17 cellular contexts compared by ENCODE assay signal in the genomic region with DNA sequence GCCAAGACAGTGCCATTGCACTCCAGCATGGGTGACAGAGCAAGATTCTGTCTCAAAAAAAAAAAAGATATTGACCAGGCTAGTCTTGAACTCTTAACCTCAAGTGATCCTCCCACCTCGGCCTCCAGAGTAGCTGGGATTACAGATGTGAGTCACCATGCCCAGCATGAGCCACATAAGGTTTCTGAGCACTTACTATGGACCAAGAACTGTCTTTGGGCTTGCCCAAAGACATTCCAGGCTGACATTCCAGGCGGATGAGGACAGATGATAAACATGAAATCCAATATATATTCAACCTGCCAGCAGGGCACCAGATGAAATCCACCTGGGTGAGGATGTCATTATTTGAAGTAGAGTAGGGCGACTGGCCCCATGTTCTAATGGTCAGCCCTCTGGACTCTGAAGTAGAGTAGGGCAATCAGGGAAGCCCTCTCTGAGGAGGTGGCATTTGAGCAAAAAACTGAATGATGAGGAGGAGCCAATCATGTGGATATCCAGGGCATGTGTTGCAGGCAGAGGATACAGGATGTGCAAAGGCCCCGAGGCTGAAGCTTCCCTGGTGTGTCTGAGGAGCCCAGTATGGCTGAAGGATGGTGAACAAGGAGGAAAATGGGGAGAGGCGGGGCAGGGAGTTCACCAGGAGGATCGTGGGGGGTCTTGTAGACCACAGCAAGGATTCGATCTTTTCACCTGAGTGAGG. TPM values are rescaled to one million over a fixed set of nuclear protein-coding genes. Genes with fewer than 3 reads are reported as not detected.
DNase-seq lines count a peak whose midpoint lies in the region; ATAC-seq and TF ChIP-seq lines count a peak whose summit lies in the region.
"Had no signal": no experiment of that assay in that cellular context is flagged by ENCODE, and none has a peak within 500 bp of the region (broad histone marks: within the 10 kb centered on the region; RNA-seq: fewer than 3 reads in every experiment).

No MANE protein-coding gene starts in this region.

- in situ Hi-C loops in GM13977 (cut with MboI; ENCODE audit: low pct_unique_long_range_greater_than_20kb, low sequenced_read_pairs, unreplicated experiment), result no loop called here

- CTCF ChIA-PET in PC-3 (lab: Charles Lee), result interaction anchor here (0.6 kb wide), 1 partner anchor 351 kb away, joined by 8 read pairs; no protein-coding TSS in a partner anchor

- H3K9me3 ChIP-seq in PC-3 (ENCODE audit: low read length) (no peaks in the 10 kb centered on the region), sigmoid colon (no peaks in the 10 kb centered on the region), prostate gland (no peaks in the 10 kb centered on the region)
- H3K9me3 ChIP-seq: adrenal gland, stomach had no signal

- no peak overlapping the region for H3K23ac ChIP-seq in mesendoderm (ENCODE audit: low read length)

- no peak overlapping the region for H3K18ac ChIP-seq in mesendoderm (ENCODE audit: low read length)

- H3K9me2 ChIP-seq in PC-3 (replicated peaks; ENCODE audit: low read length), result no peaks in the 10 kb centered on the region

- H3K4me3 ChIP-seq in PC-3 (ENCODE audit: low read length) (no peak overlapping the region), choroid plexus epithelial cell (ENCODE audit: low read depth, low read length) (no peak overlapping the region), mesendoderm (ENCODE audit: low read length) (no peak overlapping the region), sigmoid colon (no peak overlapping the region), prostate gland (no peak overlapping the region)
- H3K4me3 ChIP-seq: adrenal gland, stomach had no signal

- peak; percentile 55; the same call in 1 of the 2 replicates for ATAC-seq in PC-3
- ATAC-seq: activated CD4-positive, alpha-beta T cell treated with anti-CD3 and anti-CD28 coated beads for 36 hours; left colon; naive thymus-derived CD8-positive, alpha-beta T cell had no signal

- no peaks in the 10 kb centered on the region for H3K79me1 ChIP-seq in mesendoderm (ENCODE audit: low read length)

- no peak overlapping the region for H3K27ac ChIP-seq in PC-3 (ENCODE audit: low read length)
- H3K27ac ChIP-seq in mesendoderm (ENCODE audit: low read depth, low read length), result no peak overlapping the region
- no peak overlapping the region for H3K27ac ChIP-seq in sigmoid colon
- no peak overlapping the region for H3K27ac ChIP-seq in prostate gland
- H3K27ac ChIP-seq: adrenal gland, stomach had no signal

- no peaks in the 10 kb centered on the region for H3K79me2 ChIP-seq in PC-3 (ENCODE audit: low read length)
- no peaks in the 10 kb centered on the region for H3K79me2 ChIP-seq in mesendoderm (ENCODE audit: control insufficient read depth, insufficient read depth, low read length)

- TF ChIP-seq CTCF in GM13977 (IDR thresholded peaks at IDR 0.05; ENCODE audit: extremely low read depth, insufficient read depth, missing control alignments) (no peak), PC-3 (conservative IDR thresholded peaks at IDR 0.05; ENCODE audit: low read depth, low read length) (no peak), choroid plexus epithelial cell (conservative IDR thresholded peaks at IDR 0.05; ENCODE audit: low read depth, low read length) (no peak), sigmoid colon (IDR thresholded peaks at IDR 0.05) (no peak), endothelial cell (IDR thresholded peaks at IDR 0.05; ENCODE audit: unreplicated experiment) (no peak), prostate gland (IDR thresholded peaks at IDR 0.05) (no peak)

- H2BK15ac ChIP-seq in mesendoderm (replicated peaks; ENCODE audit: low read depth), result no peak overlapping the region

- H3K4me1 ChIP-seq in PC-3 (ENCODE audit: insufficient read depth, low read length), result no peaks in the 10 kb centered on the region
- no peaks in the 10 kb centered on the region for H3K4me1 ChIP-seq in mesendoderm (ENCODE audit: control insufficient read depth, low read depth, low read length)
- H3K4me1 ChIP-seq in sigmoid colon, result no peaks in the 10 kb centered on the region
- no peaks in the 10 kb centered on the region for H3K4me1 ChIP-seq in prostate gland (replicated peaks)
- H3K4me1 ChIP-seq: adrenal gland, stomach had no signal

- no peak overlapping the region for H2AFZ ChIP-seq in PC-3 (ENCODE audit: low read length)

- no peak overlapping the region for H3K56ac ChIP-seq in mesendoderm (ENCODE audit: low read length)

- H3K27me3 Mint-ChIP-seq in endothelial cell (ENCODE audit: unreplicated experiment), result peaks cover 7% of the 10 kb centered on the region
- H3K27me3 Mint-ChIP-seq: activated CD4-positive, alpha-beta T cell treated with anti-CD3 and anti-CD28 coated beads for 36 hours; naive thymus-derived CD8-positive, alpha-beta T cell had no signal

- H3K36me3 ChIP-seq in PC-3 (ENCODE audit: low read depth, low read length) (no peaks in the 10 kb centered on the region), mesendoderm (ENCODE audit: control insufficient read depth, insufficient read depth, low read length) (no peaks in the 10 kb centered on the region), sigmoid colon (no peaks in the 10 kb centered on the region), prostate gland (no peaks in the 10 kb centered on the region)
- H3K36me3 ChIP-seq: adrenal gland, stomach had no signal

- intact Hi-C loops in PC-3 (cut with micrococcal nuclease) (no loop called here), sigmoid colon (cut with DNase I) (no loop called here), prostate gland (cut with DNase I) (no loop called here)

- TF ChIP-seq POLR2A in sigmoid colon (IDR thresholded peaks at IDR 0.05) (no peak), prostate gland (IDR thresholded peaks at IDR 0.05) (no peak)

- H4K5ac ChIP-seq in mesendoderm (ENCODE audit: low read length), result no peak overlapping the region

- H2BK5ac ChIP-seq in mesendoderm (ENCODE audit: low read length), result no peak overlapping the region

- H3K4me3 Mint-ChIP-seq in endothelial cell (ENCODE audit: unreplicated experiment), result no peak overlapping the region
- H3K4me3 Mint-ChIP-seq: activated CD4-positive, alpha-beta T cell treated with anti-CD3 and anti-CD28 coated beads for 36 hours; naive thymus-derived CD8-positive, alpha-beta T cell; T-helper 1 cell treated with Interleukin-12 subunit alpha and Interleukin-12 subunit beta and Interleukin-4 antibody, amounts not matched to agents 30 μg/mL and 1 μg/mL, for 36 hours had no signal

- H3K9ac ChIP-seq in PC-3 (ENCODE audit: low read length) (no peak overlapping the region), mesendoderm (ENCODE audit: low read length) (no peak overlapping the region)

- WGBS in mesendoderm (ENCODE audit: extremely low coverage, insufficient coverage, low lambda C conversion rate), result no CpG with 5 or more reads among the region's 7 CpGs
- WGBS in sigmoid colon, 2 donors, result 78 to 87% methylated on average over 7 of the region's 7 CpGs
- WGBS in prostate gland, result 71% methylated on average over 7 of the region's 7 CpGs

- H3F3A ChIP-seq in PC-3 (ENCODE audit: low read length, unreplicated experiment), result no peaks in the 10 kb centered on the region

- H4K8ac ChIP-seq in mesendoderm (ENCODE audit: low read depth, low read length), result no peak overlapping the region

- peak; percentile 0 for DNase-seq in GM13977 (ENCODE audit: low spot score)
- peak; percentile 74 for DNase-seq in PC-3
- peak; percentile 70 for DNase-seq in choroid plexus epithelial cell (ENCODE audit: low read depth)
- peak; percentile 79 for DNase-seq in mesendoderm
- no peak for DNase-seq in sigmoid colon
- no peak for DNase-seq in islet precursor cell
- no peak for DNase-seq in endothelial cell (ENCODE audit: low spot score)
- no peak for DNase-seq in prostate gland (ENCODE audit: low spot score)
- DNase-seq: activated CD4-positive, alpha-beta T cell treated with anti-CD3 and anti-CD28 coated beads for 36 hours; activated T-cell treated with anti-CD3 and anti-CD28 coated beads, Interleukin-2, amount 50 U/mL, for 1 hour; adrenal gland; left colon; NCI-H1105 treated with DMSO at 0.1 percent for 48 hours; stomach had no signal

- no peak overlapping the region for H2AK5ac ChIP-seq in mesendoderm (ENCODE audit: low read length)

- H3K4ac ChIP-seq in mesendoderm (ENCODE audit: low read depth, low read length), result no peak overlapping the region

- H2BK120ac ChIP-seq in mesendoderm (ENCODE audit: low read depth, low read length), result no peak overlapping the region

- H4K20me1 ChIP-seq in PC-3 (ENCODE audit: low read length), result no peaks in the 10 kb centered on the region

- H3K4me1 Mint-ChIP-seq in endothelial cell (ENCODE audit: unreplicated experiment), result no peaks in the 10 kb centered on the region

- H3K27me3 ChIP-seq in PC-3 (ENCODE audit: low read length), result no peaks in the 10 kb centered on the region
- no peaks in the 10 kb centered on the region for H3K27me3 ChIP-seq in mesendoderm (ENCODE audit: insufficient read depth, low read length, poor library complexity)
- peaks cover 0 to 19% (median 0%) of the 10 kb centered on the region in 3 donors for H3K27me3 ChIP-seq in sigmoid colon
- H3K27me3 ChIP-seq in prostate gland (replicated peaks; ENCODE audit: insufficient read depth), result peaks cover 2% of the 10 kb centered on the region
- H3K27me3 ChIP-seq: adrenal gland had no signal

- no peaks in the 10 kb centered on the region for H3K9me3 Mint-ChIP-seq in endothelial cell (ENCODE audit: unreplicated experiment)
- H3K9me3 Mint-ChIP-seq: T-helper 1 cell treated with Interleukin-12 subunit alpha and Interleukin-12 subunit beta and Interleukin-4 antibody, amounts not matched to agents 30 μg/mL and 1 μg/mL, for 36 hours had no signal

- H3K4me2 ChIP-seq in PC-3 (ENCODE audit: low read length) (no peak overlapping the region), mesendoderm (ENCODE audit: low read length) (no peak overlapping the region)

- POLR2A ChIA-PET in PC-3 (lab: Charles Lee; ENCODE audit: unreplicated experiment), result no interaction called here

- peaks cover 5% of the 10 kb centered on the region for H3K36me3 Mint-ChIP-seq in endothelial cell (ENCODE audit: low read depth, unreplicated experiment)
- H3K36me3 Mint-ChIP-seq: naive thymus-derived CD8-positive, alpha-beta T cell had no signal

- no TSS peak for BruUV-seq in PC-3 (replicated peaks; lab: Mats Ljungman, UMichigan)

- no peak overlapping the region for H3K27ac Mint-ChIP-seq in endothelial cell (ENCODE audit: unreplicated experiment)
- H3K27ac Mint-ChIP-seq: activated CD4-positive, alpha-beta T cell treated with anti-CD3 and anti-CD28 coated beads for 36 hours; T-helper 1 cell treated with Interleukin-12 subunit alpha and Interleukin-12 subunit beta and Interleukin-4 antibody, amounts not matched to agents 30 μg/mL and 1 μg/mL, for 36 hours had no signal

- no peak for TF ChIP-seq EP300 in sigmoid colon (IDR thresholded peaks at IDR 0.05)

RNA-seq across cellular contexts. Expression of a gene that starts 4.0 kb away (rescaled TPM):
- total RNA-seq in PC-3 (2014; rRNA removed) (0.07 and 0.63 TPM in 2 replicates), sigmoid colon (1 to 10 TPM in 2 of 4 donors, under 1 TPM in 1, not detected in 1; 0.99 to 2.1 (median 2.0) TPM), endothelial cell (ENCODE audit: unreplicated experiment) (not detected), prostate gland (1 to 10 TPM in 1 of 2 donors, under 1 TPM in 1; 0.91 to 6.4 TPM)
- not detected for polyA plus RNA-seq in mesendoderm (2013, experiment 1 of 2)
- 0.03 TPM for polyA plus RNA-seq in mesendoderm (2013, experiment 2 of 2)
- 1 to 10 TPM in 2 of 3 donors, under 1 TPM in 1; 0.92 to 3.3 (median 1.2) TPM for polyA plus RNA-seq in sigmoid colon
- total RNA-seq: glomerular endothelial cell had no signal

RNA-seq across cellular contexts. Expression of a gene that starts 16.2 kb away (rescaled TPM):
- 81.2 and 94.6 TPM in 2 replicates for total RNA-seq in PC-3 (2014; rRNA removed)
- 20.4 TPM for polyA plus RNA-seq in mesendoderm (2013, experiment 1 of 2)
- 20.1 TPM for polyA plus RNA-seq in mesendoderm (2013, experiment 2 of 2)
- 10 to 100 TPM; 14.1 to 35.3 (median 28.9) TPM for total RNA-seq in sigmoid colon
- 10 to 100 TPM; 10.8 to 21.8 (median 15.3) TPM for polyA plus RNA-seq in sigmoid colon
- 22.1 TPM for total RNA-seq in endothelial cell (ENCODE audit: unreplicated experiment)
- total RNA-seq in prostate gland, result 10 to 100 TPM; 41.9 to 47.8 TPM

RNA-seq across cellular contexts. Expression of a gene that starts 19.1 kb away (rescaled TPM):
- 56.2 and 57.1 TPM in 2 replicates for total RNA-seq in PC-3 (2014; rRNA removed)
- 107 TPM for polyA plus RNA-seq in mesendoderm (2013, experiment 1 of 2)
- 114 TPM for polyA plus RNA-seq in mesendoderm (2013, experiment 2 of 2)
- 10 to 100 TPM; 18.1 to 24.9 (median 20.8) TPM for total RNA-seq in sigmoid colon
- polyA plus RNA-seq in sigmoid colon, result 10 to 100 TPM; 21.6 to 51.8 (median 29.4) TPM
- 63.2 TPM for total RNA-seq in endothelial cell (ENCODE audit: unreplicated experiment)
- 10 to 100 TPM; 14.5 to 54.4 TPM for total RNA-seq in prostate gland

Comparison
In these comparisons a context has a peak if more than half of its experiments do, and no peak if none do; other contexts are left out.
1. DNase-seq: peak in GM13977 (single experiment), PC-3 (single experiment), choroid plexus epithelial cell (single experiment) and mesendoderm (single experiment); none in sigmoid colon (single experiment), islet precursor cell (single experiment), endothelial cell (single experiment) and prostate gland (single experiment).